22 cellular contexts compared by ENCODE assay signal in the genomic region with DNA sequence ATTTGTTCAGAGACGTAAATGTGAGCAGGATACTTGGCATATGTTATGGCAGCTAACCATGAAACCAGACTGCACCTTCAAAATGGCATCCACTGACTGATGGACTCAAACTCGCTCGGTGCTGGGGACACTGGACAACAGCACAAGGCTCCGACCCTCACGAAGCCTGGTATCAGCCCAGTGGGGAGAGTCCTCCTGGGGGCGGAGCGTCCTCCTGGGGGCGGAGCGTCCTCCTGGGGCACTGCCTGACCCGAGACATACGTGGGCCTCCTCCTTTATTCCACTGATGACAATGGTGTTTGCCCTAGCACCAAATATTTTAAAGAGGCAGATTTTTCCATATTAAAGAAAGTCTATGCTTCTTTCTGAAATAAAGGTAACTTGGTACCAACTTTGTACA. TPM values are rescaled to one million over a fixed set of nuclear protein-coding genes. Genes with fewer than 3 reads are reported as not detected.
DNase-seq lines count a peak whose midpoint lies in the region; ATAC-seq, FAIRE-seq and TF ChIP-seq lines count a peak whose summit lies in the region.
"Had no signal": no experiment of that assay in that cellular context is flagged by ENCODE, and none has a peak within 500 bp of the region (broad histone marks: within the 10 kb centered on the region; RNA-seq: fewer than 3 reads in every experiment).

No MANE protein-coding gene starts in this region.

- H2AFZ ChIP-seq in IMR-90 (replicated peaks; ENCODE audit: low read length, poor library complexity) = no peak overlapping the region
- H2AFZ ChIP-seq: GM23248 had no signal

- BruUV-seq in IMR-90 (replicated peaks; lab: Mats Ljungman, UMichigan) = no TSS peak

- peak overlapping the region; percentile 73 for H2AK9ac ChIP-seq in IMR-90 (replicated peaks; ENCODE audit: low read depth, low read length, poor library complexity)

- H3K27ac ChIP-seq in IMR-90 (ENCODE audit: insufficient read depth, low read length) (no peak overlapping the region), gastroesophageal sphincter (peak overlapping the region in 3 of 4 donors; percentile 44 to 89 (median 63)), tibial artery (peak overlapping the region; percentile 0 to 75)
- H3K27ac ChIP-seq: C4-2B, GM23248 had no signal

- no peaks in the 10 kb centered on the region for H4K20me1 ChIP-seq in IMR-90 (ENCODE audit: insufficient read depth, low read length)

- H4K5ac ChIP-seq in IMR-90 (ENCODE audit: low read depth, low read length) = no peak overlapping the region

- DNase-seq in GM12891 (ENCODE audit: insufficient read length, low spot score) = no peak
- DNase-seq in IMR-90 = no peak
- DNase-seq in tibial artery = no peak
- no peak for DNase-seq in stimulated activated CD4-positive, alpha-beta T cell treated with anti-CD3 and anti-CD28 coated beads, Interleukin-2, amount 100 ng/mL, for 24 hours
- no peak for DNase-seq in GM19240 (ENCODE audit: insufficient read length, low spot score)
- DNase-seq: ACHN, AML-193, Caco-2, GM23248, NCI-H1048, NCI-H1436, NCI-H2029, NCI-H345, NCI-H524 treated with DMSO at 0.1 percent for 48 hours, PC-3, RPMI8226, SIG-M5 had no signal

- TF ChIP-seq CTCF in IMR-90 (conservative IDR thresholded peaks at IDR 0.05; ENCODE audit: low read depth, low read length) (no peak), gastroesophageal sphincter (IDR thresholded peaks at IDR 0.05) (no peak), tibial artery (IDR thresholded peaks at IDR 0.05) (no peak)

- peak; percentile 47 for FAIRE-seq in GM12891 (lab: Jason Lieb, UNC)
- FAIRE-seq: G401.6 had no signal

- CTCF ChIA-PET in IMR-90 (lab: Yijun Ruan, JAX) = no interaction called here

- H4K91ac ChIP-seq in IMR-90 (ENCODE audit: insufficient read depth, low read depth, low read length) = no peak overlapping the region

- H3K9ac ChIP-seq in IMR-90 (ENCODE audit: low read depth, low read length) = no peak overlapping the region
- H3K9ac ChIP-seq: GM23248 had no signal

- H2AK5ac ChIP-seq in IMR-90 (ENCODE audit: low read depth, low read length) = no peak overlapping the region

- no peak overlapping the region for H3K4me3 ChIP-seq in IMR-90 (ENCODE audit: insufficient read depth, low read depth, low read length)
- no peak overlapping the region for H3K4me3 ChIP-seq in gastroesophageal sphincter
- no peak overlapping the region for H3K4me3 ChIP-seq in tibial artery
- H3K4me3 ChIP-seq: GM23248 had no signal

- in situ Hi-C loops in IMR-90 (cut with MboI; ENCODE audit: low sequenced_read_pairs) = no loop called here

- POLR2A ChIA-PET in IMR-90 (lab: Charles Lee; ENCODE audit: unreplicated experiment) = no interaction called here

- no peak overlapping the region for H3K56ac ChIP-seq in IMR-90 (ENCODE audit: extremely low read depth, insufficient read depth, low read length)

- H2BK15ac ChIP-seq in IMR-90 (ENCODE audit: low read depth, low read length) = no peak overlapping the region

- TF ChIP-seq POLR2A in GM12891 (IDR thresholded peaks at IDR 0.05; ENCODE audit: low read depth, low read length) = no peak
- no peak for TF ChIP-seq POLR2A in IMR-90 (IDR thresholded peaks at IDR 0.05; ENCODE audit: low read depth, low read length)
- no peak for TF ChIP-seq POLR2A in gastroesophageal sphincter (IDR thresholded peaks at IDR 0.05)

- no peak overlapping the region for H2BK120ac ChIP-seq in IMR-90 (ENCODE audit: low read depth, low read length)

- intact Hi-C loops in IMR-90 (cut with micrococcal nuclease) = no loop called here
- intact Hi-C loops in tibial artery (cut with DNase I; ENCODE audit: low total_unique reads) = no loop called here

- H3K79me1 ChIP-seq in IMR-90 (ENCODE audit: low read depth in 1 of 2, low read length in 2 of 2) = peaks cover under 1 to 7% of the 10 kb centered on the region in 2 experiments; a peak in 3 of 4 replicates

- no peak for TF ChIP-seq EP300 in gastroesophageal sphincter (IDR thresholded peaks at IDR 0.05)

- H3K23ac ChIP-seq in IMR-90 (ENCODE audit: low read depth, low read length) = no peak overlapping the region

- 100% methylated on average over 3 of the region's 11 CpGs; no CpG with 5 or more reads in 1 of the 2 experiments for WGBS in IMR-90 (ENCODE audit: extremely low coverage in 2 of 2, insufficient read length in 1 of 2), 2 experiments
- 40 to 76% methylated on average over 1 to 6 of the region's 11 CpGs for WGBS in gastroesophageal sphincter (ENCODE audit: low coverage in 1 of 2), 2 donors

- no peak overlapping the region for H2BK5ac ChIP-seq in IMR-90 (ENCODE audit: low read depth, low read length, poor library complexity, severe bottlenecking)

- H3K14ac ChIP-seq in IMR-90 (replicated peaks; ENCODE audit: low read depth, low read length) = no peak overlapping the region

- dilution Hi-C loops in IMR-90 (cut with HindIII; ENCODE audit: low sequenced_read_pairs, unreplicated experiment) = no loop called here

- H3K36me3 ChIP-seq in IMR-90 (ENCODE audit: control insufficient read depth, insufficient read depth, low read length) (peaks cover 18% of the 10 kb centered on the region), gastroesophageal sphincter (peaks cover 0 to 85% of the 10 kb centered on the region in 2 donors), tibial artery (peaks cover 37 to 56% (median 39%) of the 10 kb centered on the region in 3 donors)

- H3K4ac ChIP-seq in IMR-90 (ENCODE audit: low read depth, low read length) = no peak overlapping the region

- H3K18ac ChIP-seq in IMR-90 (ENCODE audit: low read depth, low read length) = no peak overlapping the region

- H3K9me3 ChIP-seq in IMR-90 (ENCODE audit: control insufficient read depth, insufficient read depth, low read length) = no peaks in the 10 kb centered on the region
- H3K9me3 ChIP-seq in gastroesophageal sphincter = no peaks in the 10 kb centered on the region
- no peaks in the 10 kb centered on the region for H3K9me3 ChIP-seq in tibial artery
- H3K9me3 ChIP-seq: Caco-2 had no signal

- H3K27me3 ChIP-seq in IMR-90 (ENCODE audit: control insufficient read depth, insufficient read depth, low read length) (no peaks in the 10 kb centered on the region), gastroesophageal sphincter (no peaks in the 10 kb centered on the region), tibial artery (no peaks in the 10 kb centered on the region)

- TF ChIP-seq RAD21 in IMR-90 (IDR thresholded peaks at IDR 0.05; ENCODE audit: low read length) = no peak

- H3K4me2 ChIP-seq in IMR-90 (ENCODE audit: low read depth, low read length) = no peak overlapping the region

- peaks cover 9% of the 10 kb centered on the region; the same call in 1 of the 2 replicates for H3K9me1 ChIP-seq in IMR-90 (ENCODE audit: insufficient read depth, low read length)

- H4K8ac ChIP-seq in IMR-90 (ENCODE audit: low read depth in 2 of 2, low read length in 2 of 2) = no peak overlapping the region

- no peak for ATAC-seq in IMR-90 (ENCODE audit: low read depth)
- ATAC-seq in gastroesophageal sphincter = no peak
- no peak for ATAC-seq in GM19455 (IDR thresholded peaks at IDR 0.05; ENCODE audit: unreplicated experiment)
- ATAC-seq: PC-3, SK-N-SH treated with all-trans-retinoic acid at 6 μM for 48 hours had no signal

- H3K4me1 ChIP-seq in IMR-90 (ENCODE audit: control insufficient read depth, insufficient read depth, low read length) = peaks cover 5% of the 10 kb centered on the region
- H3K4me1 ChIP-seq in gastroesophageal sphincter = peaks cover 0 to 54% (median 1%) of the 10 kb centered on the region in 3 donors
- H3K4me1 ChIP-seq in tibial artery = peaks cover 0 to 49% (median 12%) of the 10 kb centered on the region in 4 donors
- H3K4me1 ChIP-seq: Caco-2 had no signal

- H2BK20ac ChIP-seq in IMR-90 (ENCODE audit: low read depth, low read length) = no peak overlapping the region

TF ChIP-seq in GM12891, 5 proteins besides CTCF, POLR2A, EP300 and RAD21:
- TF ChIP-seq PAX5 (IDR thresholded peaks at IDR 0.05; ENCODE audit: insufficient read depth, low read length, severe bottlenecking) (no peak), POLR2AphosphoS5 (IDR thresholded peaks at IDR 0.05; ENCODE audit: low read depth, low read length) (no peak), TAF1 (IDR thresholded peaks at IDR 0.05; ENCODE audit: low read depth, low read length) (no peak), POU2F2 (IDR thresholded peaks at IDR 0.05; ENCODE audit: low read depth, low read length) (no peak), SPI1 (IDR thresholded peaks at IDR 0.05; ENCODE audit: low read depth, low read length) (no peak)

TF ChIP-seq in IMR-90, 13 proteins besides CTCF, POLR2A, EP300 and RAD21 (continues in another document):
- TF ChIP-seq MAFK (IDR thresholded peaks at IDR 0.05; ENCODE audit: low read depth, low read length) = no peak
- no peak for TF ChIP-seq CEBPB (IDR thresholded peaks at IDR 0.05; ENCODE audit: low read depth, low read length)
- TF ChIP-seq, protein P1, sequence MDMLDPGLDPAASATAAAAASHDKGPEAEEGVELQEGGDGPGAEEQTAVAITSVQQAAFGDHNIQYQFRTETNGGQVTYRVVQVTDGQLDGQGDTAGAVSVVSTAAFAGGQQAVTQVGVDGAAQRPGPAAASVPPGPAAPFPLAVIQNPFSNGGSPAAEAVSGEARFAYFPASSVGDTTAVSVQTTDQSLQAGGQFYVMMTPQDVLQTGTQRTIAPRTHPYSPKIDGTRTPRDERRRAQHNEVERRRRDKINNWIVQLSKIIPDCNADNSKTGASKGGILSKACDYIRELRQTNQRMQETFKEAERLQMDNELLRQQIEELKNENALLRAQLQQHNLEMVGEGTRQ (IDR thresholded peaks at IDR 0.05; ENCODE audit: low read depth, low read length) = no peak
- TF ChIP-seq RCOR1 (IDR thresholded peaks at IDR 0.05; ENCODE audit: insufficient replicate concordance, low read length) = no peak
- no peak for TF ChIP-seq NFE2L2 (IDR thresholded peaks at IDR 0.05; ENCODE audit: low read depth, low read length)
- TF ChIP-seq MAZ (IDR thresholded peaks at IDR 0.05; ENCODE audit: borderline replicate concordance, low read depth, low read length) = no peak
- TF ChIP-seq SMC3 (IDR thresholded peaks at IDR 0.05; ENCODE audit: low read depth, low read length) = no peak
- TF ChIP-seq, protein P2, sequence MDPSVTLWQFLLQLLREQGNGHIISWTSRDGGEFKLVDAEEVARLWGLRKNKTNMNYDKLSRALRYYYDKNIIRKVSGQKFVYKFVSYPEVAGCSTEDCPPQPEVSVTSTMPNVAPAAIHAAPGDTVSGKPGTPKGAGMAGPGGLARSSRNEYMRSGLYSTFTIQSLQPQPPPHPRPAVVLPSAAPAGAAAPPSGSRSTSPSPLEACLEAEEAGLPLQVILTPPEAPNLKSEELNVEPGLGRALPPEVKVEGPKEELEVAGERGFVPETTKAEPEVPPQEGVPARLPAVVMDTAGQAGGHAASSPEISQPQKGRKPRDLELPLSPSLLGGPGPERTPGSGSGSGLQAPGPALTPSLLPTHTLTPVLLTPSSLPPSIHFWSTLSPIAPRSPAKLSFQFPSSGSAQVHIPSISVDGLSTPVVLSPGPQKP (IDR thresholded peaks at IDR 0.05; ENCODE audit: borderline replicate concordance, low read depth, low read length) = no peak
- TF ChIP-seq CHD1 (IDR thresholded peaks at IDR 0.05; ENCODE audit: low read depth, low read length) = no peak

RNA-seq across cellular contexts. Expression of a gene that starts 39.5 kb away (rescaled TPM):
- 15.4 TPM for polyA plus RNA-seq in GM12891 (2012; ENCODE audit: low read depth, missing spikeins)
- total RNA-seq in IMR-90 (2012; rRNA removed) = 64.4 and 69.9 TPM in 2 replicates
- 23.7 and 26.7 TPM in 2 replicates for polyA plus RNA-seq in IMR-90 (2012; rRNA removed)
- 7.2 and 17.1 TPM in 2 replicates for polyA plus RNA-seq in IMR-90 (2012; cell fraction: cytosol; rRNA removed)
- 19.8 and 30.4 TPM in 2 replicates for polyA plus RNA-seq in IMR-90 (2012; cell fraction: nucleus; rRNA removed; ENCODE audit: low replicate concordance)
- total RNA-seq in gastroesophageal sphincter = 100 to 1,000 TPM; 209 to 286 (median 230) TPM
